1 cellular context compared by ENCODE assay signal in the genomic region with DNA sequence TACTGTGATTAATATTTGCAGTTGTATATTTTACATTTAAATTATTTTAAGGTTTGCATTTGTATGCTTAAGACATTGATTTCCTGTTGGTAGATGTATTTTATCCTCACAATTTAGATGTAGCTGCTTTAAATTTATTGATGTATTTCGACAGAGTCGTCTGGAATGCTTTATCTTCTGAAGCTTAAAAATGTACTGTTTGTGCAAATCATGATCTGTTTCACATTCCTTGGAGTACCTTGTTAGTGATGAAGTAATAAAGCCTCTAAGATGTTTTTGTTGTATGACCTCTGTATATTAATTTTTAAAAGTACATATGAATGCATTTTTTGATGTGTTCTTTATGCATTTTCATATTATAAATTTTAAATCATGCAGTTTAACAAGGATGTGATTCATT.
TF ChIP-seq lines count a peak whose summit lies in the region.

No MANE protein-coding gene starts in this region.

TF ChIP-seq in K562, 482 proteins besides CTCF, POLR2A, EP300 and RAD21:
- TF ChIP-seq TARDBP (IDR thresholded peaks at IDR 0.05) (no peak), EZH2 (IDR thresholded peaks at IDR 0.05; ENCODE audit: borderline replicate concordance, low read depth, low read length) (no peak), PTTG1 (tag; IDR thresholded peaks at IDR 0.05; ENCODE audit: low read depth) (no peak), ZNF12 (CRISPR knock-in tag; IDR thresholded peaks at IDR 0.05) (no peak), PHB (CRISPR knock-in tag; IDR thresholded peaks at IDR 0.05) (no peak), SETDB1 (IDR thresholded peaks at IDR 0.05; ENCODE audit: low read length) (no peak), NFATC3 (IDR thresholded peaks at IDR 0.05) (no peak), ZNF445 (CRISPR knock-in tag; IDR thresholded peaks at IDR 0.05; ENCODE audit: low read depth) (no peak), TAF9B (IDR thresholded peaks at IDR 0.05; ENCODE audit: partially characterized antibody) (peak; percentile 13), HDAC3 (IDR thresholded peaks at IDR 0.05; ENCODE audit: borderline replicate concordance, partially characterized antibody) (no peak), HNRNPK (IDR thresholded peaks at IDR 0.05; ENCODE audit: low read depth, low read length, poor library complexity, severe bottlenecking) (no peak), ZNF695 (CRISPR knock-in tag; IDR thresholded peaks at IDR 0.05) (no peak), KDM2B (CRISPR knock-in tag; IDR thresholded peaks at IDR 0.05) (no peak), CCAR2 (IDR thresholded peaks at IDR 0.05; ENCODE audit: low read depth, low read length) (no peak), IFI16 (CRISPR knock-in tag; IDR thresholded peaks at IDR 0.05) (no peak), PRMT5 (CRISPR knock-in tag; IDR thresholded peaks at IDR 0.05) (no peak), HMG20B (CRISPR knock-in tag; IDR thresholded peaks at IDR 0.05) (no peak), FIP1L1 (IDR thresholded peaks at IDR 0.05; ENCODE audit: low read depth, low read length, poor library complexity, severe bottlenecking) (no peak), TEAD1 (CRISPR knock-in tag; IDR thresholded peaks at IDR 0.05) (0 out of 4 replicates have a peak, but pooled peaks of 1 of the 2 experiments have one; percentile 27), ZNF23 (CRISPR knock-in tag; IDR thresholded peaks at IDR 0.05) (no peak), ZNF785 (CRISPR knock-in tag; IDR thresholded peaks at IDR 0.05) (no peak), ILF3 (IDR thresholded peaks at IDR 0.05; ENCODE audit: borderline replicate concordance) (no peak), ZKSCAN8 (CRISPR knock-in tag; IDR thresholded peaks at IDR 0.05) (peak; percentile 43; the same call in 1 of the 2 replicates), RBFOX2 (IDR thresholded peaks at IDR 0.05; ENCODE audit: low read depth, low read length) (peak; percentile 52; the same call in 1 of the 2 replicates), SNIP1 (IDR thresholded peaks at IDR 0.05; ENCODE audit: low read depth) (no peak), ZNF239 (CRISPR knock-in tag; IDR thresholded peaks at IDR 0.05) (no peak)
- TF ChIP-seq, protein P1, sequence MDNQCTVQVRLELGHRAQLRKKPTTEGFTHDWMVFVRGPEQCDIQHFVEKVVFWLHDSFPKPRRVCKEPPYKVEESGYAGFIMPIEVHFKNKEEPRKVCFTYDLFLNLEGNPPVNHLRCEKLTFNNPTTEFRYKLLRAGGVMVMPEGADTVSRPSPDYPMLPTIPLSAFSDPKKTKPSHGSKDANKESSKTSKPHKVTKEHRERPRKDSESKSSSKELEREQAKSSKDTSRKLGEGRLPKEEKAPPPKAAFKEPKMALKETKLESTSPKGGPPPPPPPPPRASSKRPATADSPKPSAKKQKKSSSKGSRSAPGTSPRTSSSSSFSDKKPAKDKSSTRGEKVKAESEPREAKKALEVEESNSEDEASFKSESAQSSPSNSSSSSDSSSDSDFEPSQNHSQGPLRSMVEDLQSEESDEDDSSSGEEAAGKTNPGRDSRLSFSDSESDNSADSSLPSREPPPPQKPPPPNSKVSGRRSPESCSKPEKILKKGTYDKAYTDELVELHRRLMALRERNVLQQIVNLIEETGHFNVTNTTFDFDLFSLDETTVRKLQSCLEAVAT (IDR thresholded peaks at IDR 0.05): peak; percentile 59 to 86; a peak in 3 of 4 replicates
- TF ChIP-seq, protein P2, sequence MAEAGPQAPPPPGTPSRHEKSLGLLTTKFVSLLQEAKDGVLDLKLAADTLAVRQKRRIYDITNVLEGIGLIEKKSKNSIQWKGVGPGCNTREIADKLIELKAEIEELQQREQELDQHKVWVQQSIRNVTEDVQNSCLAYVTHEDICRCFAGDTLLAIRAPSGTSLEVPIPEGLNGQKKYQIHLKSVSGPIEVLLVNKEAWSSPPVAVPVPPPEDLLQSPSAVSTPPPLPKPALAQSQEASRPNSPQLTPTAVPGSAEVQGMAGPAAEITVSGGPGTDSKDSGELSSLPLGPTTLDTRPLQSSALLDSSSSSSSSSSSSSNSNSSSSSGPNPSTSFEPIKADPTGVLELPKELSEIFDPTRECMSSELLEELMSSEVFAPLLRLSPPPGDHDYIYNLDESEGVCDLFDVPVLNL (CRISPR knock-in tag; IDR thresholded peaks at IDR 0.05; ENCODE audit: low read depth): no peak
- TF ChIP-seq, protein P3, sequence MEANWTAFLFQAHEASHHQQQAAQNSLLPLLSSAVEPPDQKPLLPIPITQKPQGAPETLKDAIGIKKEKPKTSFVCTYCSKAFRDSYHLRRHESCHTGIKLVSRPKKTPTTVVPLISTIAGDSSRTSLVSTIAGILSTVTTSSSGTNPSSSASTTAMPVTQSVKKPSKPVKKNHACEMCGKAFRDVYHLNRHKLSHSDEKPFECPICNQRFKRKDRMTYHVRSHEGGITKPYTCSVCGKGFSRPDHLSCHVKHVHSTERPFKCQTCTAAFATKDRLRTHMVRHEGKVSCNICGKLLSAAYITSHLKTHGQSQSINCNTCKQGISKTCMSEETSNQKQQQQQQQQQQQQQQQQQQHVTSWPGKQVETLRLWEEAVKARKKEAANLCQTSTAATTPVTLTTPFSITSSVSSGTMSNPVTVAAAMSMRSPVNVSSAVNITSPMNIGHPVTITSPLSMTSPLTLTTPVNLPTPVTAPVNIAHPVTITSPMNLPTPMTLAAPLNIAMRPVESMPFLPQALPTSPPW (CRISPR knock-in tag; IDR thresholded peaks at IDR 0.05): no peak
